ENCODE assay signal across 7 cellular contexts in the genomic region with DNA sequence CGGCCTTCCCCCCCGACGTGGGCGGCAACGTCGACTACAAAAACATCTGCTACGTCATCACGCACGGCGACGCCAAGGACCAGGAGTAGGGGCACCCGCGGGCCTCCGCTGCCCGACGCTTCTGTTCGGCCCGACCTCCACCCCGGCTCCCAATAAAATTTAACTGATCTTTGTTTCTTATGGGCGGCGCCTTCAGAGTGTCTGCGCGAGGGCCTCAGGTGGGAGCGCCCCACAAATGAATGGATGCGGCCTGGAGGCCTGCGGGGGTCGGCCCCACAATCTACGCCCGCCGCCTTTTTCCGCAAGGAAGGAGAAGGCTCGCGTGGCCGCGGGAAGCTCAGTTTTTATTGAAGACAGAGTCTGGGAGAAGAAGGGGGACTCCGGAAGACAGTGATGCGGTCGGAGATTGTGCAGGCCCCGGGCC. TPM values are rescaled to one million over a fixed set of nuclear protein-coding genes. Genes with fewer than 3 reads are reported as not detected.
A peak's percentile ranks its signal among the peaks of the same experiment; 100 is the strongest.
DNase-seq lines count a peak whose midpoint lies in the region; ATAC-seq and TF ChIP-seq lines count a peak whose summit lies in the region.

No MANE protein-coding gene starts in this region.

- H3K36me3 ChIP-seq in kidney epithelial cell (ENCODE audit: control insufficient read depth, insufficient read depth, low read length) = peaks cover 1% of the 10 kb centered on the region

- H3K27me3 ChIP-seq in kidney epithelial cell (ENCODE audit: control insufficient read depth, insufficient read depth, low read length) = peaks cover 2% of the 10 kb centered on the region

- peak; percentile 38 for ATAC-seq in GM18868 (IDR thresholded peaks at IDR 0.05; ENCODE audit: unreplicated experiment)
- ATAC-seq in HG03103 (IDR thresholded peaks at IDR 0.05; ENCODE audit: low read depth, unreplicated experiment) = peak; percentile 13

- DNase-seq in NCI-H2196 (lab: John Stamatoyannopoulos, UW; ENCODE audit: unreplicated experiment) (peak; percentile 88), cerebellar cortex (ENCODE audit: low spot score) (peak; percentile 93), kidney epithelial cell (ENCODE audit: low read depth) (peak; percentile 56)
- DNase-seq in activated CD4-positive, CD25-positive, alpha-beta regulatory T cell (lab: John Stamatoyannopoulos, UW) = peak; percentile 66 to 82 (median 74)
- peak; percentile 77 to 78 for DNase-seq in stimulated activated CD4-positive, alpha-beta T cell treated with anti-CD3 and anti-CD28 coated beads, Interleukin-15, amount 100 ng/mL, for 1 hour (ENCODE audit: low read depth in 1 of 2, low spot score in 1 of 2)

- TF ChIP-seq CTCF in kidney epithelial cell (IDR thresholded peaks at IDR 0.05; ENCODE audit: insufficient read depth, low read length, poor library complexity, severe bottlenecking) = no peak

- H3K4me3 ChIP-seq in kidney epithelial cell (ENCODE audit: low read depth, low read length) = peak overlapping the region; percentile 83

RNA-seq across cellular contexts. Expression of a gene that starts 3.2 kb away (rescaled TPM):
- total RNA-seq in kidney epithelial cell = not detected in 2 replicates

RNA-seq across cellular contexts. Expression of a gene that starts 4.5 kb away (rescaled TPM):
- total RNA-seq in kidney epithelial cell = 0.38 and 0.62 TPM in 2 replicates

RNA-seq across cellular contexts. Expression of a gene that starts 7.5 kb away (rescaled TPM):
- total RNA-seq in kidney epithelial cell = 47.0 and 51.9 TPM in 2 replicates

RNA-seq across cellular contexts. Expression of a gene that starts 17.4 kb away (rescaled TPM):
- total RNA-seq in kidney epithelial cell = 24.4 and 27.4 TPM in 2 replicates

RNA-seq across cellular contexts. Expression of a gene that starts 22.7 kb away (rescaled TPM):
- total RNA-seq in kidney epithelial cell = 82.1 and 107 TPM in 2 replicates

Comparison
In these comparisons a context has a peak if more than half of its experiments do, and no peak if none do; other contexts are left out.
1. Peak in every context shown above with its lines: DNase-seq, ATAC-seq and H3K4me3 ChIP-seq.